1 cellular context compared by ENCODE assay signal in genomic region chr12:108454539-108455139, GRCh38.
A peak's percentile ranks its signal among the peaks of the same experiment; 100 is the strongest.
TF ChIP-seq lines count a peak whose summit lies in the region.

No MANE protein-coding gene starts in this region.

TF ChIP-seq in K562, 482 proteins besides CTCF, POLR2A, EP300 and RAD21 (continued from another document and continues in another):
- TF ChIP-seq ZBTB49 (CRISPR knock-in tag; IDR thresholded peaks at IDR 0.05; ENCODE audit: borderline replicate concordance): no peak
- TF ChIP-seq ZNF12 (CRISPR knock-in tag; IDR thresholded peaks at IDR 0.05): no peak
- peak in 1 of 3 experiments; percentile 68 for TF ChIP-seq YY1 (IDR thresholded peaks at IDR 0.05; ENCODE audit: borderline replicate concordance in 1 of 3, control insufficient read depth in 1 of 3, extremely low read depth in 1 of 3, insufficient read depth in 3 of 3, insufficient read length in 1 of 3, insufficient replicate concordance in 2 of 3, low read depth in 1 of 3, low read length in 2 of 3)
- TF ChIP-seq ETS2 (tag; IDR thresholded peaks at IDR 0.05; ENCODE audit: borderline replicate concordance, poor library complexity, severe bottlenecking): no peak
- peak; percentile 75; the same call in 1 of the 2 replicates for TF ChIP-seq ZNF589 (CRISPR knock-in tag; IDR thresholded peaks at IDR 0.05; ENCODE audit: low read depth)
- peak; percentile 25; the same call in 1 of the 2 replicates for TF ChIP-seq ZNF239 (CRISPR knock-in tag; IDR thresholded peaks at IDR 0.05)
- no peak for TF ChIP-seq PHTF2 (CRISPR knock-in tag; IDR thresholded peaks at IDR 0.05)
- peak; percentile 75 for TF ChIP-seq PYGO2 (tag; IDR thresholded peaks at IDR 0.05)
- peak; percentile 81 for TF ChIP-seq GTF2A2 (tag; IDR thresholded peaks at IDR 0.05)
- no peak for TF ChIP-seq SFPQ (IDR thresholded peaks at IDR 0.05; ENCODE audit: low read depth, low read length)
- TF ChIP-seq DMBX1 (CRISPR knock-in tag; IDR thresholded peaks at IDR 0.05; ENCODE audit: borderline replicate concordance): peak; percentile 59; the same call in 1 of the 2 replicates
- peak; percentile 76 for TF ChIP-seq ZNF644 (tag; IDR thresholded peaks at IDR 0.05; ENCODE audit: low read depth)
- no peak for TF ChIP-seq REST (CRISPR knock-in tag; IDR thresholded peaks at IDR 0.05; ENCODE audit: low read depth)
- TF ChIP-seq MXI1 (IDR thresholded peaks at IDR 0.05; ENCODE audit: low read depth, low read length): no peak
- no peak for TF ChIP-seq MIER1 (IDR thresholded peaks at IDR 0.05; ENCODE audit: low read depth)
- no peak for TF ChIP-seq MEF2A (IDR thresholded peaks at IDR 0.05; ENCODE audit: control insufficient read depth, low read depth, low read length)
- TF ChIP-seq NBN (IDR thresholded peaks at IDR 0.05; ENCODE audit: low read depth): no peak
- no peak for TF ChIP-seq ILF3 (IDR thresholded peaks at IDR 0.05; ENCODE audit: borderline replicate concordance)
- no peak for TF ChIP-seq ZNF146 (CRISPR knock-in tag; IDR thresholded peaks at IDR 0.05; ENCODE audit: unreplicated experiment)
- 0 out of 2 replicates have a peak, but pooled peaks have one; percentile 30 for TF ChIP-seq SMAD3 (CRISPR knock-in tag; conservative IDR thresholded peaks at IDR 0.05)
- TF ChIP-seq IRF9 (tag; IDR thresholded peaks at IDR 0.05): peak; percentile 70
- no peak for TF ChIP-seq LCOR (CRISPR knock-in tag; IDR thresholded peaks at IDR 0.05)
- TF ChIP-seq ZC3H8 (IDR thresholded peaks at IDR 0.05): no peak
- peak in 1 of 2 experiments; percentile 50; a peak in 1 of 4 replicates for TF ChIP-seq ZNF639 (CRISPR knock-in tag; conservative IDR thresholded peaks at IDR 0.05 in 1 of 2, IDR thresholded peaks at IDR 0.05 in 1 of 2)
- TF ChIP-seq TCF7L2 (IDR thresholded peaks at IDR 0.05; ENCODE audit: low read depth, low read length): no peak
- no peak for TF ChIP-seq NR0B1 (IDR thresholded peaks at IDR 0.05; ENCODE audit: partially characterized antibody)
- no peak for TF ChIP-seq CHD1 (IDR thresholded peaks at IDR 0.05; ENCODE audit: low read length)
- no peak for TF ChIP-seq KDM1A (IDR thresholded peaks at IDR 0.05)
- TF ChIP-seq MCM7 (IDR thresholded peaks at IDR 0.05): no peak
- no peak for TF ChIP-seq NR2F6 (CRISPR knock-in tag; IDR thresholded peaks at IDR 0.05)
- no peak for TF ChIP-seq PHF20 (IDR thresholded peaks at IDR 0.05; ENCODE audit: partially characterized antibody)
- TF ChIP-seq KLF6 (CRISPR knock-in tag; IDR thresholded peaks at IDR 0.05; ENCODE audit: borderline replicate concordance): peak; percentile 51; the same call in 1 of the 2 replicates
- TF ChIP-seq U2AF2 (optimal IDR thresholded peaks at IDR 0.05; ENCODE audit: low read depth, low read length): no peak
- TF ChIP-seq CC2D1A (IDR thresholded peaks at IDR 0.05): no peak
- TF ChIP-seq ZNF584 (CRISPR knock-in tag; IDR thresholded peaks at IDR 0.05; ENCODE audit: low read depth): 0 out of 2 replicates have a peak, but pooled peaks have one; percentile 76
- TF ChIP-seq ARID2 (IDR thresholded peaks at IDR 0.05): no peak
- no peak for TF ChIP-seq RFX5 (IDR thresholded peaks at IDR 0.05; ENCODE audit: low read depth, low read length)
- TF ChIP-seq SPI1 (IDR thresholded peaks at IDR 0.05; ENCODE audit: borderline replicate concordance, low read depth, low read length): no peak
- no peak for TF ChIP-seq NCOR1 (IDR thresholded peaks at IDR 0.05)
- no peak for TF ChIP-seq ETS1 (conservative IDR thresholded peaks at IDR 0.05; ENCODE audit: control insufficient read depth, low read depth, low read length)
- no peak for TF ChIP-seq RBM34 (IDR thresholded peaks at IDR 0.05; ENCODE audit: borderline replicate concordance, insufficient read depth, low read length)
- no peak for TF ChIP-seq ZNF431 (CRISPR knock-in tag; IDR thresholded peaks at IDR 0.05)
- TF ChIP-seq ZNF830 (CRISPR knock-in tag; IDR thresholded peaks at IDR 0.05): no peak
- TF ChIP-seq KDM5B (IDR thresholded peaks at IDR 0.05; ENCODE audit: insufficient replicate concordance, low read depth, low read length): no peak
- peak; percentile 91 for TF ChIP-seq ZNF395 (CRISPR knock-in tag; IDR thresholded peaks at IDR 0.05)
- no peak for TF ChIP-seq E4F1 (CRISPR knock-in tag; IDR thresholded peaks at IDR 0.05; ENCODE audit: borderline replicate concordance)
- TF ChIP-seq YBX1 (IDR thresholded peaks at IDR 0.05): no peak
- no peak for TF ChIP-seq ZNF740 (CRISPR knock-in tag; IDR thresholded peaks at IDR 0.05)
- TF ChIP-seq ZNF740 (tag; IDR thresholded peaks at IDR 0.05): peak in 1 of 2 experiments; percentile 88; a peak in 2 of 4 replicates
- TF ChIP-seq HDAC1 (IDR thresholded peaks at IDR 0.05): no peak
- no peak for TF ChIP-seq NCOA6 (IDR thresholded peaks at IDR 0.05)
